1 cellular context compared by ENCODE assay signal in genomic region chr9:91839926-91840464, GRCh38.
TF ChIP-seq lines count a peak whose summit lies in the region.

No MANE protein-coding gene starts in this region.

TF ChIP-seq in HEK293, 187 proteins besides CTCF, POLR2A, EP300 and RAD21 (continued from another document):
- TF ChIP-seq ZBTB11 (tag by site-specific recombination; conservative IDR thresholded peaks at IDR 0.05; ENCODE audit: low read depth) (no peak), KLF7 (tag by site-specific recombination; IDR thresholded peaks at IDR 0.05; ENCODE audit: borderline replicate concordance) (no peak)
